1 cellular context compared by ENCODE assay signal in the genomic region with DNA sequence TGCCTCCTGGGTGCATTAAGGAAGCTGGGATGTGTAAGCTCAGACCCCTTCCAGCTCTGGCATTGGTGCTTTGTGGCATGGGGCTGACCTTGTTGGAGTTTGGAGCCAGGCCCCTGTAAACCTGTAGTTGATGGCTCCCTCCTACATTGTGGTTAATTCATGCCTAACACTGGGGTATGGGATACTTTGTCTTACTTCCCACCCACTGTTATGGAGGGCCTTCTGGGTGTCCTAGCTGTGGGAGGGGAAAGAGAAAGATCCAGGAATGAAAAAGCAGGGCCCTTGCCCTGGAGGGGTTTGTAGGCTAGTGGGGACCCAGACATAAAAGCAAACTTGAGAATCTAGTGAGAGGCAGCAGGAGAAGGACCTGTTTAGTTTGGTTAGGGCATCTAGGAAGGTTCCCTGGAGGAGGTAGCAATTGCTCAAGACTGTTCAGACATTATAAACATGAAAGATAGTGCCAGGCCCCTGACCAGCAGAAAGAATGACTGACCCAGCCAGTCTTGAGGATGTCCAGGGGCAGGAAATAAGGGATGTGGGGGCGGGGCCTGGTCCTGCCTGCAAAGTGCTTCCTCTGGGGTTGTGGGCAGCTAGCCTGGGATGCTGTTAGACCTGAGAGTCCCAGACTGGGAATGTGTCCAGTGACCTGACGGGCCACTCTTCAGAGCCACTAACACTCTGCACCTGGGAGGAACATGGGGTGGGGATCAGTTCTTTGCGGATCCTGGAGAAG.
TF ChIP-seq lines count a peak whose summit lies in the region.

No MANE protein-coding gene starts in this region.

TF ChIP-seq in K562, 482 proteins besides CTCF, POLR2A, EP300 and RAD21:
- TF ChIP-seq, protein P1, sequence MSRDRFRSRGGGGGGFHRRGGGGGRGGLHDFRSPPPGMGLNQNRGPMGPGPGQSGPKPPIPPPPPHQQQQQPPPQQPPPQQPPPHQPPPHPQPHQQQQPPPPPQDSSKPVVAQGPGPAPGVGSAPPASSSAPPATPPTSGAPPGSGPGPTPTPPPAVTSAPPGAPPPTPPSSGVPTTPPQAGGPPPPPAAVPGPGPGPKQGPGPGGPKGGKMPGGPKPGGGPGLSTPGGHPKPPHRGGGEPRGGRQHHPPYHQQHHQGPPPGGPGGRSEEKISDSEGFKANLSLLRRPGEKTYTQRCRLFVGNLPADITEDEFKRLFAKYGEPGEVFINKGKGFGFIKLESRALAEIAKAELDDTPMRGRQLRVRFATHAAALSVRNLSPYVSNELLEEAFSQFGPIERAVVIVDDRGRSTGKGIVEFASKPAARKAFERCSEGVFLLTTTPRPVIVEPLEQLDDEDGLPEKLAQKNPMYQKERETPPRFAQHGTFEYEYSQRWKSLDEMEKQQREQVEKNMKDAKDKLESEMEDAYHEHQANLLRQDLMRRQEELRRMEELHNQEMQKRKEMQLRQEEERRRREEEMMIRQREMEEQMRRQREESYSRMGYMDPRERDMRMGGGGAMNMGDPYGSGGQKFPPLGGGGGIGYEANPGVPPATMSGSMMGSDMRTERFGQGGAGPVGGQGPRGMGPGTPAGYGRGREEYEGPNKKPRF (IDR thresholded peaks at IDR 0.05; ENCODE audit: low read depth, low read length): no peak
- TF ChIP-seq KLF16 (IDR thresholded peaks at IDR 0.05) (no peak), GATAD2A (IDR thresholded peaks at IDR 0.05) (no peak), NR4A1 (CRISPR knock-in tag; IDR thresholded peaks at IDR 0.05) (no peak), NR4A1 (tag; IDR thresholded peaks at IDR 0.05) (no peak), PHB (CRISPR knock-in tag; IDR thresholded peaks at IDR 0.05) (no peak), CBFA2T2 (conservative IDR thresholded peaks at IDR 0.05) (no peak), BHLHE40 (IDR thresholded peaks at IDR 0.05; ENCODE audit: low read length) (no peak), FOXJ2 (tag; IDR thresholded peaks at IDR 0.05) (no peak), TOE1 (IDR thresholded peaks at IDR 0.05; ENCODE audit: borderline replicate concordance) (no peak), TOE1 (CRISPR knock-in tag; IDR thresholded peaks at IDR 0.05; ENCODE audit: borderline replicate concordance, low read depth) (no peak), ZFP36 (IDR thresholded peaks at IDR 0.05; ENCODE audit: low read depth, low read length, partially characterized antibody) (peak; percentile 33), ZNF347 (CRISPR knock-in tag; IDR thresholded peaks at IDR 0.05; ENCODE audit: low read depth) (no peak), SREBF2 (CRISPR knock-in tag; IDR thresholded peaks at IDR 0.05) (no peak), SIX5 (IDR thresholded peaks at IDR 0.05; ENCODE audit: borderline replicate concordance in 1 of 2, insufficient read depth in 1 of 2, low read depth in 1 of 2, low read length in 2 of 2) (no peak), RUNX1 (IDR thresholded peaks at IDR 0.05; ENCODE audit: low read depth) (no peak), KDM5B (IDR thresholded peaks at IDR 0.05; ENCODE audit: insufficient replicate concordance, low read depth, low read length) (peak; percentile 11), NBN (IDR thresholded peaks at IDR 0.05; ENCODE audit: low read depth) (no peak), ZNF57 (CRISPR knock-in tag; IDR thresholded peaks at IDR 0.05) (no peak)
